Comparison of ENCODE assay signal across 29 cellular contexts in genomic region chr5:155556700-155557099, GRCh38.
A peak's percentile ranks its signal among the peaks of the same experiment; 100 is the strongest.
DNase-seq lines count a peak whose midpoint lies in the region; ATAC-seq and TF ChIP-seq lines count a peak whose summit lies in the region.
"Had no signal": no experiment of that assay in that cellular context is flagged by ENCODE, and none has a peak within 500 bp of the region (broad histone marks: within the 10 kb centered on the region; RNA-seq: fewer than 3 reads in every experiment).

No MANE protein-coding gene starts in this region.

- peak overlapping the region; percentile 40; the same call in 1 of the 2 replicates for H3K27ac Mint-ChIP-seq in GM23338
- H3K27ac Mint-ChIP-seq: CD14-positive monocyte, H9 had no signal

- H4K20me1 ChIP-seq in GM23338 (replicated peaks; ENCODE audit: insufficient read depth) (no peaks in the 10 kb centered on the region), mammary epithelial cell (ENCODE audit: insufficient read depth, low read length) (no peaks in the 10 kb centered on the region)

- no TSS peak for BruUV-seq in mammary epithelial cell (replicated peaks; lab: Mats Ljungman, UMichigan)

- H3K27ac ChIP-seq in GM23338 (ENCODE audit: low read depth), result no peak overlapping the region
- no peak overlapping the region for H3K27ac ChIP-seq in mammary epithelial cell (ENCODE audit: insufficient read depth, low read depth, low read length)
- H3K27ac ChIP-seq: GM23248, Peyer's patch, SK-N-MC had no signal

- CTCF ChIA-PET in mammary epithelial cell (lab: Charles Lee; ENCODE audit: low non-redundant PET), result no interaction called here

- H3K36me3 Mint-ChIP-seq in GM23338 (ENCODE audit: low read depth), result no peaks in the 10 kb centered on the region
- H3K36me3 Mint-ChIP-seq in activated T-cell treated with anti-CD3 and anti-CD28 coated beads, Interleukin-2, amount 50 U/mL, for 4 hours (ENCODE audit: insufficient read depth), result no peaks in the 10 kb centered on the region
- H3K36me3 Mint-ChIP-seq: CD14-positive monocyte had no signal

- in situ Hi-C loops in mammary epithelial cell (cut with MboI; ENCODE audit: low sequenced_read_pairs in 2 of 2), result no loop called here

- ATAC-seq in GM23338, result no peak
- ATAC-seq in activated T-cell treated with anti-CD3 and anti-CD28 coated beads, Interleukin-2, amount 50 U/mL, for 4 hours, result no peak

- dilution Hi-C loops in mammary epithelial cell (cut with HindIII; ENCODE audit: low sequenced_read_pairs), result no loop called here

- H3K79me2 ChIP-seq in GM23338 (replicated peaks; ENCODE audit: insufficient read depth) (no peaks in the 10 kb centered on the region), mammary epithelial cell (ENCODE audit: insufficient read depth, low read length) (no peaks in the 10 kb centered on the region)

- DNase-seq in NOMO-1 treated with DMSO at 0.1 percent for 48 hours (lab: John Stamatoyannopoulos, UW; ENCODE audit: unreplicated experiment), result peak; percentile 1
- DNase-seq in NOMO-1 treated with dmso at 0.1 percent for 144 hours (lab: John Stamatoyannopoulos, UW; ENCODE audit: unreplicated experiment), result no peak
- no peak for DNase-seq in GM23338 (ENCODE audit: low spot score)
- no peak for DNase-seq in mammary epithelial cell
- peak; percentile 6 for DNase-seq in renal cortical epithelial cell (ENCODE audit: low read depth)
- no peak for DNase-seq in COLO829 (ENCODE audit: low spot score)
- no peak for DNase-seq in HUDEP-2 (lab: John Stamatoyannopoulos, UW; ENCODE audit: unreplicated experiment in 76 of 76)
- DNase-seq in activated T-cell treated with anti-CD3 and anti-CD28 coated beads, Interleukin-2, amount 50 U/mL, for 4 hours, result no peak
- DNase-seq: 8988T; ACHN; BE2C; DMS53; GM23248; H9; KBM-7; MG63; NCI-H1092; NCI-H1417 treated with DMSO at 0.1 percent for 48 hours; NCI-H1694 treated with DMSO at 0.1 percent for 48 hours; NCI-H2081; NCI-H2227 treated with DMSO at 0.1 percent for 48 hours; NCI-H510A treated with DMSO at 0.1 percent for 48 hours; NCI-H748 treated with DMSO at 0.1 percent for 48 hours; NK-92 treated with Interleukin-12 subunit alpha and Interleukin-12 subunit beta, amount 100 ng/mL, for 24 hours; OCI-M1; Peyer's patch; SIG-M5 had no signal

- no peaks in the 10 kb centered on the region for H3K9me3 ChIP-seq in mammary epithelial cell (replicated peaks; ENCODE audit: insufficient read depth, low read length)
- H3K9me3 ChIP-seq: BE2C, MG63, Peyer's patch had no signal

- H3K4me3 Mint-ChIP-seq in GM23338, result no peak overlapping the region
- H3K4me3 Mint-ChIP-seq in activated T-cell treated with anti-CD3 and anti-CD28 coated beads, Interleukin-2, amount 50 U/mL, for 4 hours, result no peak overlapping the region
- H3K4me3 Mint-ChIP-seq: CD14-positive monocyte, H9 had no signal

- H3K4me3 ChIP-seq in GM23338, result no peak overlapping the region
- no peak overlapping the region for H3K4me3 ChIP-seq in mammary epithelial cell (replicated peaks in 1 of 3; ENCODE audit: insufficient read depth in 1 of 3, low read depth in 2 of 3, low read length in 3 of 3)
- H3K4me3 ChIP-seq: GM23248, MG63, Peyer's patch, SK-N-MC had no signal

- no peaks in the 10 kb centered on the region; the same call in 1 of the 2 replicates for H3K9me2 ChIP-seq in GM23338 (ENCODE audit: insufficient read depth)

- H3K36me3 ChIP-seq in GM23338 (ENCODE audit: insufficient read depth) (no peaks in the 10 kb centered on the region), mammary epithelial cell (ENCODE audit: insufficient read depth, low read length) (no peaks in the 10 kb centered on the region)
- H3K36me3 ChIP-seq: BE2C, MG63, Peyer's patch had no signal

- H3K27me3 ChIP-seq in GM23338 (ENCODE audit: insufficient read depth) (no peaks in the 10 kb centered on the region), mammary epithelial cell (ENCODE audit: insufficient read depth, low read length) (no peaks in the 10 kb centered on the region)
- H3K27me3 ChIP-seq: BE2C, MG63, Peyer's patch had no signal

- no peaks in the 10 kb centered on the region; the same call in 2 of the 3 replicates for H3K9me3 Mint-ChIP-seq in GM23338
- no peaks in the 10 kb centered on the region for H3K9me3 Mint-ChIP-seq in activated T-cell treated with anti-CD3 and anti-CD28 coated beads, Interleukin-2, amount 50 U/mL, for 4 hours
- H3K9me3 Mint-ChIP-seq: H9 had no signal

- H2AFZ ChIP-seq in GM23338 (no peak overlapping the region), mammary epithelial cell (ENCODE audit: low read depth, low read length) (peak overlapping the region; percentile 12)
- H2AFZ ChIP-seq: GM23248 had no signal

- no peak overlapping the region for H3K9ac ChIP-seq in mammary epithelial cell (ENCODE audit: insufficient read depth, low read length)
- H3K9ac ChIP-seq: GM23248 had no signal

- intact Hi-C loops in mammary epithelial cell (cut with micrococcal nuclease), result loop anchor here (1.0 kb wide), 1 partner anchor 41 kb away; no protein-coding TSS in a partner anchor

- TF ChIP-seq CTCF in GM23338 (conservative IDR thresholded peaks at IDR 0.05; ENCODE audit: low read depth in 2 of 2) (no peak), mammary epithelial cell (conservative IDR thresholded peaks at IDR 0.05 in 1 of 2, IDR thresholded peaks at IDR 0.05 in 1 of 2; ENCODE audit: extremely low read depth in 1 of 2, insufficient read depth in 1 of 2, low read depth in 1 of 2, low read length in 2 of 2) (no peak)

- H3F3A ChIP-seq in GM23338 (replicated peaks; ENCODE audit: low read depth), result no peaks in the 10 kb centered on the region

- no peak overlapping the region for H3K4me2 ChIP-seq in GM23338
- H3K4me2 ChIP-seq in mammary epithelial cell (ENCODE audit: insufficient read depth, low read depth, low read length), result no peak overlapping the region

- H3K27me3 Mint-ChIP-seq in GM23338 (ENCODE audit: insufficient read depth, low read depth, poor library complexity), result no peaks in the 10 kb centered on the region
- peaks cover 2% of the 10 kb centered on the region for H3K27me3 Mint-ChIP-seq in activated T-cell treated with anti-CD3 and anti-CD28 coated beads, Interleukin-2, amount 50 U/mL, for 4 hours (ENCODE audit: low read depth)

- H3K4me1 Mint-ChIP-seq in GM23338, result no peaks in the 10 kb centered on the region
- no peaks in the 10 kb centered on the region for H3K4me1 Mint-ChIP-seq in activated T-cell treated with anti-CD3 and anti-CD28 coated beads, Interleukin-2, amount 50 U/mL, for 4 hours (ENCODE audit: low read depth)
- H3K4me1 Mint-ChIP-seq: CD14-positive monocyte had no signal

- H3K4me1 ChIP-seq in GM23338 (ENCODE audit: insufficient read depth) (no peaks in the 10 kb centered on the region), mammary epithelial cell (ENCODE audit: insufficient read depth, low read length) (peaks cover 5% of the 10 kb centered on the region)
- H3K4me1 ChIP-seq: BE2C, Peyer's patch had no signal

TF ChIP-seq in GM23338, 12 proteins besides CTCF, POLR2A, EP300 and RAD21:
- TF ChIP-seq JUNB (IDR thresholded peaks at IDR 0.05; ENCODE audit: unreplicated experiment) (no peak), STAT1 (IDR thresholded peaks at IDR 0.05; ENCODE audit: unreplicated experiment) (no peak)

Comparison
In these comparisons a context has a peak if more than half of its experiments do, and no peak if none do; other contexts are left out.
1. DNase-seq: peak in NOMO-1 treated with DMSO at 0.1 percent for 48 hours (single experiment) and renal cortical epithelial cell (single experiment); none in NOMO-1 treated with dmso at 0.1 percent for 144 hours (single experiment), GM23338 (single experiment), mammary epithelial cell (single experiment), COLO829 (single experiment), HUDEP-2 (0 of 76) and activated T-cell treated with anti-CD3 and anti-CD28 coated beads, Interleukin-2, amount 50 U/mL, for 4 hours (single experiment).